ENCODE assay signal across 8 cellular contexts in the genomic region with DNA sequence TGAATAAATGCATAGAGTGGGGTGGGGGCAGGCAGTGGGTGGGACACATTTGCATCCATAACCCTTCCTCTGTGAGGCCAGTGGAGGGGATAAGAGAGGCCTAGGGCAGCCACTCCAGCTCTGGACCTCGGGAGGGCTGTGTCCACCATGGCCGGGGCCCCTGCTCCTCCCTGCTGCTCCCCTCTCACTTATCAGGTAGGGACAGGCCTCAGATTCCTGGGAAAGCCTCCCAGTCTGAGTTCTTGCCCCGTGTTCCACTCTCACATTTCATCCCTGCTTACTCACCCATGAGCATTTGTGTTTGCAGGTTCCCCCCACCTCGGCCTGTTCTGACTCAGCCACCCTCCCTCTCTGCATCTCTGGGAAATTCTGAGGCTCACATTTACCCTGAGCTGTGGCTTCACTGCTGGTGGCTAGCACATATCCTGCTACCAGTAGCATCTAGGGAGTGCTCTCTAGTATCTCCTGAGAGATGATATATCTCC.
DNase-seq lines count a peak whose midpoint lies in the region; ATAC-seq and TF ChIP-seq lines count a peak whose summit lies in the region.

No MANE protein-coding gene starts in this region.

- peak overlapping the region; percentile 21 for H3K4me2 ChIP-seq in GM23248 (ENCODE audit: unreplicated experiment)

- H3K4me3 ChIP-seq in GM23248, result no peak overlapping the region
- no peak overlapping the region for H3K4me3 ChIP-seq in MG63
- no peak overlapping the region for H3K4me3 ChIP-seq in fibroblast of pulmonary artery (replicated peaks; ENCODE audit: low read depth, low read length)
- no peak overlapping the region for H3K4me3 ChIP-seq in colonic mucosa
- no peak overlapping the region for H3K4me3 ChIP-seq in BE2C (ENCODE audit: low read depth, low read length)

- peak; percentile 90 for DNase-seq in GM23248
- peak; percentile 87 for DNase-seq in MG63
- peak; percentile 66 for DNase-seq in fibroblast of pulmonary artery (ENCODE audit: low read depth)
- DNase-seq in SIG-M5 treated with dmso at 0.1 percent for 504 hours (lab: John Stamatoyannopoulos, UW; ENCODE audit: unreplicated experiment), result no peak
- no peak for DNase-seq in colonic mucosa
- no peak for DNase-seq in central memory CD4-positive, alpha-beta T cell
- no peak for DNase-seq in BE2C

- peak; percentile 12 for TF ChIP-seq POLR2A in GM18505 (IDR thresholded peaks at IDR 0.05; ENCODE audit: borderline replicate concordance, extremely low read depth, insufficient read depth, insufficient read length)

- H3K79me2 ChIP-seq in GM23248 (ENCODE audit: insufficient read depth), result no peaks in the 10 kb centered on the region

- no peaks in the 10 kb centered on the region for H3K27me3 ChIP-seq in GM23248 (replicated peaks; ENCODE audit: insufficient read depth)
- H3K27me3 ChIP-seq in MG63, result no peaks in the 10 kb centered on the region
- no peaks in the 10 kb centered on the region for H3K27me3 ChIP-seq in colonic mucosa
- no peaks in the 10 kb centered on the region for H3K27me3 ChIP-seq in BE2C

- peak; percentile 66 for ATAC-seq in GM18505 (IDR thresholded peaks at IDR 0.05; ENCODE audit: unreplicated experiment)

- H4K20me1 ChIP-seq in GM23248 (ENCODE audit: insufficient read depth), result no peaks in the 10 kb centered on the region

- H3K4me1 ChIP-seq in GM23248 (ENCODE audit: insufficient read depth) (peaks cover 8% of the 10 kb centered on the region), colonic mucosa (no peaks in the 10 kb centered on the region), BE2C (no peaks in the 10 kb centered on the region)

- H3K9ac ChIP-seq in GM23248 (peak overlapping the region; percentile 67), colonic mucosa (ENCODE audit: low read depth in 2 of 2, low read length in 2 of 2) (no peak overlapping the region)

- no peaks in the 10 kb centered on the region for H3K9me2 ChIP-seq in GM23248 (ENCODE audit: insufficient read depth)

- peaks cover 5% of the 10 kb centered on the region; the same call in 1 of the 2 replicates for H3F3A ChIP-seq in GM23248 (ENCODE audit: insufficient read depth)

- in situ Hi-C loops in GM23248 (cut with MboI), result no loop called here

- 0 to 35% methylated on average over 2 to 4 of the region's 4 CpGs for WGBS in GM23248 (ENCODE audit: low coverage in 1 of 2, low lambda C conversion rate in 2 of 2, missing lambda C conversion rate in 2 of 2), 2 experiments

- intact Hi-C loops in colonic mucosa (cut with DNase I), result no loop called here

- TF ChIP-seq CTCF in fibroblast of pulmonary artery (IDR thresholded peaks at IDR 0.05; ENCODE audit: low read length, missing control alignments), result no peak
- no peak for TF ChIP-seq CTCF in colonic mucosa (IDR thresholded peaks at IDR 0.05)
- no peak for TF ChIP-seq CTCF in BE2C (IDR thresholded peaks at IDR 0.05; ENCODE audit: low read depth, low read length)

- no peaks in the 10 kb centered on the region for H3K36me3 ChIP-seq in GM23248 (ENCODE audit: low read depth)
- H3K36me3 ChIP-seq in MG63, result no peaks in the 10 kb centered on the region
- no peaks in the 10 kb centered on the region for H3K36me3 ChIP-seq in colonic mucosa
- no peaks in the 10 kb centered on the region for H3K36me3 ChIP-seq in BE2C

- no peaks in the 10 kb centered on the region for H3K9me3 ChIP-seq in GM23248 (ENCODE audit: low read depth)
- H3K9me3 ChIP-seq in MG63, result no peaks in the 10 kb centered on the region
- no peaks in the 10 kb centered on the region for H3K9me3 ChIP-seq in colonic mucosa
- H3K9me3 ChIP-seq in BE2C, result no peaks in the 10 kb centered on the region

- H3K27ac ChIP-seq in GM23248 (peak overlapping the region; percentile 86), colonic mucosa (no peak overlapping the region)

- H2AFZ ChIP-seq in GM23248, result 0 out of 2 replicates have a peak overlapping the region, but pooled peaks have one; percentile 17

Comparison
In these comparisons a context has a peak if more than half of its experiments do, and no peak if none do; other contexts are left out.
1. DNase-seq: peak in GM23248 (single experiment), MG63 (single experiment) and fibroblast of pulmonary artery (single experiment); none in SIG-M5 treated with dmso at 0.1 percent for 504 hours (single experiment), colonic mucosa (single experiment), central memory CD4-positive, alpha-beta T cell (single experiment) and BE2C (single experiment).